Comparison of ENCODE assay signal across 22 cellular contexts in the genomic region with DNA sequence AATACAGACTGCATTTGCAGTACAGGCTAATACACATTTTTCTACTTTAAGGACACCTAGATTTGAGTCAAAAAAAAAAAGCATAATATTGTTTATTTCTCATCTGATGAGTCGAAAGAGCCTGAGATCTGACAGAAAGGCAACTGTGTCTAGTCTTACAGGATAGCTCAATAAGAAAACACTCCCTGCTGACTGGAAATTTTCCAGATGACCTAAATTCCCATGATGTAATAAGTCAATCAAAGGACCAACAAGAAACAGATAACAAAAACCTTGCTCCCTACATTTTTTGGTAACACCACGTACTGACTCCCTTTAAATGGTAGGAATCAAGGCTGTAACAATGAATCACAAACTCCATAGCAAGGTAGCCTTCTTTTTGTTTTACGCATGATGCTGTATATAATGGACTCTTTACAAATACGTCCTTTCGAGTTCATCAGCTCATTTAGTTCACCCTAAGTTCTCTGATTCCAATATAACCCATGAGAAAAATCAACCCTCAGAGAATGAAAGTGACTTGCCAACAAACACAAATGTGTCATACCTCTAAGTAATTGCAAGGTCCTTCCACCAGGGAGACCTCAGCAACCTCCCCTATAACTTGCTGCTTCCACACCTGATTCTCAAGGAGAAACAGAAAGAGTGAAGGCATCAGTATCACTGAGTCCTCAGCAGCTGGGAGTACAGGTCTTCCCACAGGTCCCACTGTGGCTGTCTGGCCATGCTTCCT. TPM values are rescaled to one million over a fixed set of nuclear protein-coding genes. Genes with fewer than 3 reads are reported as not detected.
DNase-seq lines count a peak whose midpoint lies in the region; ATAC-seq, FAIRE-seq and TF ChIP-seq lines count a peak whose summit lies in the region.
"Had no signal": no experiment of that assay in that cellular context is flagged by ENCODE, and none has a peak within 500 bp of the region (broad histone marks: within the 10 kb centered on the region; RNA-seq: fewer than 3 reads in every experiment).

No MANE protein-coding gene starts in this region.

- peak overlapping the region; percentile 0; the same call in 1 of the 2 replicates for H3K4me2 ChIP-seq in SK-N-SH
- no peak overlapping the region for H3K4me2 ChIP-seq in H1 (ENCODE audit: insufficient read depth in 1 of 2, low read depth in 2 of 2, low read length in 2 of 2)

- no peaks in the 10 kb centered on the region for H3K27me3 Mint-ChIP-seq in activated CD4-positive, alpha-beta memory T cell treated with anti-CD3 and anti-CD28 coated beads, Interleukin-2, amount 10 ng/mL, durations not matched to agents 7 days and 5 days
- H3K27me3 Mint-ChIP-seq: activated CD4-positive, alpha-beta memory T cell treated with anti-CD3 and anti-CD28 coated beads for 36 hours had no signal

- no peak overlapping the region for H3K4me3 Mint-ChIP-seq in activated CD4-positive, alpha-beta memory T cell treated with anti-CD3 and anti-CD28 coated beads, Interleukin-2, amount 10 ng/mL, durations not matched to agents 7 days and 5 days
- H3K4me3 Mint-ChIP-seq: activated CD4-positive, alpha-beta memory T cell treated with anti-CD3 and anti-CD28 coated beads for 36 hours; activated naive CD8-positive, alpha-beta T cell; CD4-positive, alpha-beta T cell; T-helper 1 cell treated with Interleukin-12 subunit alpha and Interleukin-12 subunit beta and Interleukin-4 antibody, amounts not matched to agents 30 μg/mL and 1 μg/mL, for 36 hours; type B pancreatic cell had no signal

- H3K9me2 ChIP-seq in SK-N-SH = no peaks in the 10 kb centered on the region

- no peak overlapping the region for H2BK5ac ChIP-seq in H1 (ENCODE audit: low read depth, low read length)

- H3K56ac ChIP-seq in H1 (replicated peaks; ENCODE audit: insufficient read length, low read depth, low read length) = no peak overlapping the region

- no peak for TF ChIP-seq POLR2A in H1 (IDR thresholded peaks at IDR 0.05; ENCODE audit: control extremely low read depth in 1 of 2, low read depth in 2 of 2, low read length in 2 of 2)

- H3K4me3 ChIP-seq in AG09309 (ENCODE audit: control insufficient read depth, low read depth, low read length) (no peak overlapping the region), SK-N-SH (ENCODE audit: low read depth in 2 of 2, low read length in 1 of 2) (no peak overlapping the region), H1 (ENCODE audit: extremely low read depth in 1 of 4, insufficient read depth in 2 of 4, low read depth in 3 of 4, low read length in 4 of 4) (no peak overlapping the region)
- H3K4me3 ChIP-seq: breast epithelium had no signal

- no peak overlapping the region for H3K23ac ChIP-seq in H1 (ENCODE audit: insufficient read length)

- DNase-seq in AG09309 (ENCODE audit: low read depth) = no peak
- DNase-seq in SK-N-SH = no peak
- no peak for DNase-seq in H1 (ENCODE audit: low read depth in 1 of 2, low spot score in 2 of 2)
- no peak for DNase-seq in activated naive CD4-positive, alpha-beta T cell (lab: John Stamatoyannopoulos, UW)
- DNase-seq in activated CD4-positive, alpha-beta memory T cell treated with anti-CD3 and anti-CD28 coated beads, Interleukin-2, amount 10 ng/mL, durations not matched to agents 7 days and 5 days = no peak
- no peak for DNase-seq in NCI-H2171 treated with DMSO at 0.1 percent for 48 hours (lab: John Stamatoyannopoulos, UW)
- DNase-seq: activated CD4-positive, alpha-beta memory T cell treated with anti-CD3 and anti-CD28 coated beads for 36 hours; activated T-cell treated with anti-CD3 and anti-CD28 coated beads, Interleukin-2, amount 50 U/mL, for 48 hours; CD4-positive, alpha-beta T cell; effector CD4-positive, alpha-beta T cell; midbrain; NCI-H2029; NCI-H524; stimulated activated naive CD8-positive, alpha-beta T cell treated with anti-CD3 and anti-CD28 coated beads, Interleukin-15, Interleukin-2, amounts not matched to agents 100 U/mL and 50 U/mL, for 24 hours; WERI-Rb-1 had no signal

- H3K79me2 ChIP-seq in SK-N-SH (ENCODE audit: insufficient read depth) (peaks cover 43% of the 10 kb centered on the region), H1 (ENCODE audit: control insufficient read depth in 1 of 2, insufficient read depth in 2 of 2, low read length in 2 of 2) (no peaks in the 10 kb centered on the region)

- no peaks in the 10 kb centered on the region for H4K20me1 ChIP-seq in SK-N-SH (ENCODE audit: insufficient read depth)
- H4K20me1 ChIP-seq in H1 (replicated peaks in 1 of 2; ENCODE audit: control insufficient read depth in 1 of 2, insufficient read depth in 2 of 2, low read length in 2 of 2) = no peaks in the 10 kb centered on the region

- no peak overlapping the region for H3K18ac ChIP-seq in H1 (ENCODE audit: extremely low read depth, low read length)

- H2BK15ac ChIP-seq in H1 (ENCODE audit: low read length) = no peak overlapping the region

- H3K27ac ChIP-seq in SK-N-SH (ENCODE audit: low read depth in 2 of 2, low read length in 1 of 2) (peak overlapping the region in 1 of 2 experiments; percentile 44; a peak in 1 of 4 replicates), H1 (ENCODE audit: low read depth, low read length) (no peak overlapping the region), layer of hippocampus (ENCODE audit: low read depth, low read length) (peak overlapping the region; percentile 42)
- H3K27ac ChIP-seq: breast epithelium, WERI-Rb-1 had no signal

- peaks cover 0 to 5% of the 10 kb centered on the region in 2 experiments; a peak in 2 of 4 replicates for H3K4me1 ChIP-seq in SK-N-SH (ENCODE audit: control insufficient read depth in 1 of 2, insufficient read depth in 2 of 2, low read depth in 1 of 2, low read length in 1 of 2)
- no peaks in the 10 kb centered on the region for H3K4me1 ChIP-seq in H1 (replicated peaks in 1 of 4; ENCODE audit: control insufficient read depth in 3 of 4, insufficient read depth in 4 of 4, low read length in 3 of 4)
- H3K4me1 ChIP-seq: breast epithelium had no signal

- TF ChIP-seq EP300 in SK-N-SH (IDR thresholded peaks at IDR 0.05; ENCODE audit: borderline replicate concordance in 1 of 2, low read depth in 1 of 2, low read length in 1 of 2) (no peak), H1 (IDR thresholded peaks at IDR 0.05; ENCODE audit: borderline replicate concordance in 1 of 2, low read depth in 2 of 2, low read length in 2 of 2) (no peak)

- no peak overlapping the region for H4K91ac ChIP-seq in H1 (replicated peaks; ENCODE audit: insufficient read length, low read length)

- no peak overlapping the region for H3K27ac Mint-ChIP-seq in activated CD4-positive, alpha-beta memory T cell treated with anti-CD3 and anti-CD28 coated beads, Interleukin-2, amount 10 ng/mL, durations not matched to agents 7 days and 5 days
- H3K27ac Mint-ChIP-seq: activated CD4-positive, alpha-beta memory T cell treated with anti-CD3 and anti-CD28 coated beads for 36 hours; activated naive CD8-positive, alpha-beta T cell; CD4-positive, alpha-beta T cell; T-helper 1 cell treated with Interleukin-12 subunit alpha and Interleukin-12 subunit beta and Interleukin-4 antibody, amounts not matched to agents 30 μg/mL and 1 μg/mL, for 36 hours; type B pancreatic cell had no signal

- no peaks in the 10 kb centered on the region for H3K36me3 Mint-ChIP-seq in activated CD4-positive, alpha-beta memory T cell treated with anti-CD3 and anti-CD28 coated beads, Interleukin-2, amount 10 ng/mL, durations not matched to agents 7 days and 5 days (ENCODE audit: low read depth)
- H3K36me3 Mint-ChIP-seq: activated CD4-positive, alpha-beta memory T cell treated with anti-CD3 and anti-CD28 coated beads for 36 hours; activated naive CD8-positive, alpha-beta T cell; type B pancreatic cell had no signal

- TF ChIP-seq CTCF in AG09309 (IDR thresholded peaks at IDR 0.05; ENCODE audit: control insufficient read depth, insufficient read depth, low read depth, low read length, missing control alignments) (peak; percentile 16), SK-N-SH (IDR thresholded peaks at IDR 0.05) (peak; percentile 37), H1 (IDR thresholded peaks at IDR 0.05; ENCODE audit: control extremely low read depth in 1 of 3, insufficient read depth in 1 of 3, low read depth in 1 of 3, low read length in 3 of 3) (peak in 2 of 3 experiments; percentile 9 to 29; a peak in 1 of 4 replicates)

- TF ChIP-seq RAD21 in SK-N-SH (IDR thresholded peaks at IDR 0.05; ENCODE audit: low read length) = no peak
- TF ChIP-seq RAD21 in H1 (IDR thresholded peaks at IDR 0.05 in 1 of 2, conservative IDR thresholded peaks at IDR 0.05 in 1 of 2; ENCODE audit: low read depth in 2 of 2, low read length in 2 of 2) = peak in 1 of 2 experiments; percentile 7; a peak in 1 of 4 replicates

- H3K4me1 Mint-ChIP-seq in activated CD4-positive, alpha-beta memory T cell treated with anti-CD3 and anti-CD28 coated beads, Interleukin-2, amount 10 ng/mL, durations not matched to agents 7 days and 5 days = no peaks in the 10 kb centered on the region

- H3K79me1 ChIP-seq in H1 (ENCODE audit: low read depth, low read length) = no peaks in the 10 kb centered on the region

- FAIRE-seq in H1 (lab: Jason Lieb, UNC) = no peak
- FAIRE-seq: keratinocyte had no signal

- H3K9ac ChIP-seq in SK-N-SH = no peak overlapping the region
- H3K9ac ChIP-seq in H1 (replicated peaks in 1 of 4; ENCODE audit: extremely low read depth in 1 of 4, low read depth in 3 of 4, low read length in 3 of 4) = no peak overlapping the region

- H2AFZ ChIP-seq in SK-N-SH (ENCODE audit: low read depth) (no peak overlapping the region), H1 (ENCODE audit: low read length) (no peak overlapping the region)

- H2BK20ac ChIP-seq in H1 (ENCODE audit: low read length) = no peak overlapping the region

- POLR2A ChIA-PET in SK-N-SH (lab: Yijun Ruan, JAX) (no interaction called here), H1 (lab: Charles Lee; ENCODE audit: partially characterized antibody) (no interaction called here)
- POLR2A ChIA-PET in activated CD4-positive, alpha-beta memory T cell treated with anti-CD3 and anti-CD28 coated beads, Interleukin-2, amount 10 ng/mL, durations not matched to agents 7 days and 5 days (lab: Charles Lee) = no interaction called here

- H4K5ac ChIP-seq in H1 (ENCODE audit: insufficient read length, low read depth, low read length) = no peak overlapping the region

- H3K14ac ChIP-seq in H1 (ENCODE audit: insufficient read length) = no peak overlapping the region

- no peak for ATAC-seq in GM19035 (IDR thresholded peaks at IDR 0.05; ENCODE audit: unreplicated experiment)
- ATAC-seq: stimulated activated naive CD8-positive, alpha-beta T cell treated with anti-CD3 and anti-CD28 coated beads, Interleukin-15, Interleukin-2, amounts not matched to agents 100 U/mL and 50 U/mL, for 24 hours had no signal

- no peak overlapping the region for H2BK120ac ChIP-seq in H1 (replicated peaks; ENCODE audit: low read depth, low read length)

- H3K9me3 ChIP-seq in SK-N-SH (no peaks in the 10 kb centered on the region), H1 (ENCODE audit: insufficient read depth in 2 of 2, low read depth in 1 of 2, low read length in 1 of 2) (no peaks in the 10 kb centered on the region)
- H3K9me3 ChIP-seq: breast epithelium had no signal

- H3K36me3 ChIP-seq in SK-N-SH (replicated peaks in 1 of 2; ENCODE audit: control insufficient read depth in 1 of 2, insufficient read depth in 2 of 2, low read length in 1 of 2) (peaks cover 6 to 42% of the 10 kb centered on the region in 2 experiments), H1 (ENCODE audit: control insufficient read depth in 2 of 4, insufficient read depth in 4 of 4, low read length in 3 of 4) (no peaks in the 10 kb centered on the region)
- H3K36me3 ChIP-seq: breast epithelium had no signal

- H3K9me3 Mint-ChIP-seq in activated CD4-positive, alpha-beta memory T cell treated with anti-CD3 and anti-CD28 coated beads, Interleukin-2, amount 10 ng/mL, durations not matched to agents 7 days and 5 days = no peaks in the 10 kb centered on the region
- H3K9me3 Mint-ChIP-seq: activated CD4-positive, alpha-beta memory T cell treated with anti-CD3 and anti-CD28 coated beads for 36 hours; CD4-positive, alpha-beta T cell; T-helper 1 cell treated with Interleukin-12 subunit alpha and Interleukin-12 subunit beta and Interleukin-4 antibody, amounts not matched to agents 30 μg/mL and 1 μg/mL, for 36 hours; type B pancreatic cell had no signal

- H3K27me3 ChIP-seq in SK-N-SH (ENCODE audit: insufficient read depth) (no peaks in the 10 kb centered on the region), H1 (replicated peaks in 1 of 4; ENCODE audit: control insufficient read depth in 3 of 4, extremely low read depth in 1 of 4, insufficient read depth in 3 of 4, low read length in 3 of 4) (no peaks in the 10 kb centered on the region), layer of hippocampus (ENCODE audit: control insufficient read depth, insufficient read depth, low read length) (no peaks in the 10 kb centered on the region)
- H3K27me3 ChIP-seq: breast epithelium had no signal

- no peak overlapping the region for H2BK12ac ChIP-seq in H1 (ENCODE audit: low read depth, low read length)

- H3K4ac ChIP-seq in H1 (replicated peaks; ENCODE audit: insufficient read length, low read depth, low read length) = no peak overlapping the region

- WGBS in SK-N-SH (ENCODE audit: low lambda C conversion rate) = 35% methylated on average over 5 of the region's 5 CpGs
- 91% methylated on average over 5 of the region's 5 CpGs; no CpG with 5 or more reads in 1 of the 2 experiments for WGBS in H1 (ENCODE audit: extremely low coverage in 1 of 2, insufficient coverage in 1 of 2, insufficient read length in 1 of 2, insufficient replicate concordance in 2 of 2, low coverage in 1 of 2, low lambda C conversion rate in 2 of 2, missing lambda C conversion rate in 1 of 2), 2 experiments

- H3F3A ChIP-seq in SK-N-SH (replicated peaks; ENCODE audit: insufficient read depth) = peaks cover 10% of the 10 kb centered on the region

- H3K23me2 ChIP-seq in H1 (ENCODE audit: low read depth, low read length) = no peaks in the 10 kb centered on the region

- CTCF ChIA-PET in SK-N-SH (lab: Yijun Ruan, JAX) = interaction anchor here (0.6 kb wide), 1 partner anchor 344 kb away, joined by 3 read pairs; no protein-coding TSS in a partner anchor
- CTCF ChIA-PET in H1 (lab: Charles Lee; ENCODE audit: partially characterized antibody) = interaction anchor here (0.6 to 2.7 kb wide), 14 partner anchors 10 to 840 kb away, joined by 3 to 16 read pairs (median 4); a partner anchor contains a TSS
- CTCF ChIA-PET in activated CD4-positive, alpha-beta memory T cell treated with anti-CD3 and anti-CD28 coated beads, Interleukin-2, amount 10 ng/mL, durations not matched to agents 7 days and 5 days (lab: Charles Lee) = no interaction called here

- no peak overlapping the region for H4K8ac ChIP-seq in H1 (ENCODE audit: extremely low read depth, insufficient read depth, low read length)

- no peak overlapping the region for H2AK5ac ChIP-seq in H1 (ENCODE audit: low read depth, low read length)

RNA-seq across cellular contexts. Expression of a gene that starts 12.1 kb away (rescaled TPM):
- polyA plus RNA-seq in SK-N-SH (2012; rRNA removed) (19.3 and 29.8 TPM in 2 replicates), H1 (2011; rRNA removed) (0.02 TPM in 1 of 2 replicates, not detected in the other)
- 13.8 and 23.5 TPM in 2 replicates for polyA plus RNA-seq in SK-N-SH (2012; cell fraction: cytosol; rRNA removed)
- 19.5 and 52.3 TPM in 2 replicates for polyA plus RNA-seq in SK-N-SH (2012; cell fraction: nucleus; rRNA removed)
- not detected in 2 replicates for total RNA-seq in H1 (2021; fragmentation: NEBNext Ultra II Directional; extraction: Animal tissue kit (Norgen Biotek cat#: 25700))
- 0.01 TPM for polyA plus RNA-seq in H1 (2011; cell fraction: cytosol; rRNA removed)
- polyA plus RNA-seq in H1 (2011; cell fraction: nucleus; rRNA removed) = not detected
- polyA plus RNA-seq in H1 (2012, experiment 1 of 2) = not detected in 4 replicates
- polyA plus RNA-seq in H1 (2012, experiment 2 of 2) = not detected
- 0.02 TPM for polyA plus RNA-seq in H1 (2013, experiment 1 of 2)
- polyA plus RNA-seq in H1 (2013, experiment 2 of 2) = 0.02 TPM
- polyA minus RNA-seq in H1 (2011; rRNA and poly(A)+ RNA removed) = not detected in 2 replicates
- polyA minus RNA-seq in H1 (2011; cell fraction: cytosol; rRNA and poly(A)+ RNA removed) = not detected
- polyA minus RNA-seq in H1 (2011; cell fraction: nucleus; rRNA and poly(A)+ RNA removed) = not detected
- not detected for total RNA-seq in activated CD4-positive, alpha-beta memory T cell treated with anti-CD3 and anti-CD28 coated beads, Interleukin-2, amount 10 ng/mL, durations not matched to agents 7 days and 5 days
- total RNA-seq: activated CD4-positive, alpha-beta memory T cell treated with anti-CD3 and anti-CD28 coated beads for 36 hours; CD4-positive, alpha-beta T cell had no signal
